ENCODE assay signal across 15 cellular contexts in genomic region chr7:50475340-50475739, GRCh38. TPM values are rescaled to one million over a fixed set of nuclear protein-coding genes. Genes with fewer than 3 reads are reported as not detected.
DNase-seq lines count a peak whose midpoint lies in the region; ATAC-seq and TF ChIP-seq lines count a peak whose summit lies in the region.
"Had no signal": no experiment of that assay in that cellular context is flagged by ENCODE, and none has a peak within 500 bp of the region (broad histone marks: within the 10 kb centered on the region; RNA-seq: fewer than 3 reads in every experiment).

No MANE protein-coding gene starts in this region.

- ATAC-seq in activated CD4-positive, alpha-beta T cell treated with anti-CD3 and anti-CD28 coated beads for 36 hours, result peak; percentile 80
- ATAC-seq in GM21529 (IDR thresholded peaks at IDR 0.05; ENCODE audit: unreplicated experiment) (peak; percentile 79), HG03558 (IDR thresholded peaks at IDR 0.05; ENCODE audit: extremely low read depth, unreplicated experiment) (peak; percentile 44), mucosa of descending colon (peak; percentile 16), HG02642 (IDR thresholded peaks at IDR 0.05; ENCODE audit: poor library complexity, unreplicated experiment) (no peak)

- CTCF ChIA-PET in activated CD4-positive, alpha-beta T cell treated with anti-CD3 and anti-CD28 coated beads for 36 hours (lab: Charles Lee), result interaction anchor here (1.2 kb wide), 1 partner anchor 91 kb away, joined by 3 read pairs; no protein-coding TSS in a partner anchor

- POLR2A ChIA-PET in activated CD4-positive, alpha-beta T cell treated with anti-CD3 and anti-CD28 coated beads for 36 hours (lab: Charles Lee), result no interaction called here

- H3K4me1 Mint-ChIP-seq in activated CD4-positive, alpha-beta T cell treated with anti-CD3 and anti-CD28 coated beads for 36 hours, result peaks cover 4% of the 10 kb centered on the region
- H3K4me1 Mint-ChIP-seq: CD8-positive, alpha-beta memory T cell had no signal

- TF ChIP-seq CTCF in mucosa of descending colon (IDR thresholded peaks at IDR 0.05), result no peak

- intact Hi-C loops in activated CD4-positive, alpha-beta T cell treated with anti-CD3 and anti-CD28 coated beads for 36 hours (cut with DNase I, micrococcal nuclease), result no loop called here
- intact Hi-C loops in mucosa of descending colon (cut with DNase I, micrococcal nuclease), result loop anchor here in 1 of 2 donors (10.0 kb wide), 1 partner anchor 199 kb away; no protein-coding TSS in a partner anchor

- H3K4me3 Mint-ChIP-seq in activated CD4-positive, alpha-beta T cell treated with anti-CD3 and anti-CD28 coated beads for 36 hours, result no peak overlapping the region
- H3K4me3 Mint-ChIP-seq: activated T-helper 1 cell treated with anti-CD3 and anti-CD28 coated beads, Interleukin-12 subunit alpha, Interleukin-12 subunit beta, Interleukin-2, Interleukin-4 antibody, amounts not matched to agents 30 ng/mL and 10 ng/mL and 1 ng/mL, durations not matched to agents 14 hours and 24 hours and 36 hours; CD8-positive, alpha-beta memory T cell; dendritic cell treated with granulocyte-macrophage colony-stimulating factor and Interleukin-4, amounts not matched to agents 40 ng/mL and 50 ng/mL, for 4 days had no signal

- H3K27me3 Mint-ChIP-seq in activated CD4-positive, alpha-beta T cell treated with anti-CD3 and anti-CD28 coated beads for 36 hours, result peaks cover 2% of the 10 kb centered on the region
- H3K27me3 Mint-ChIP-seq: dendritic cell treated with granulocyte-macrophage colony-stimulating factor and Interleukin-4, amounts not matched to agents 40 ng/mL and 50 ng/mL, for 4 days had no signal

- no peak overlapping the region for H3K27ac Mint-ChIP-seq in activated CD4-positive, alpha-beta T cell treated with anti-CD3 and anti-CD28 coated beads for 36 hours
- H3K27ac Mint-ChIP-seq: activated T-helper 1 cell treated with anti-CD3 and anti-CD28 coated beads, Interleukin-12 subunit alpha, Interleukin-12 subunit beta, Interleukin-2, Interleukin-4 antibody, amounts not matched to agents 30 ng/mL and 10 ng/mL and 1 ng/mL, durations not matched to agents 14 hours and 24 hours and 36 hours; dendritic cell treated with granulocyte-macrophage colony-stimulating factor and Interleukin-4, amounts not matched to agents 40 ng/mL and 50 ng/mL, for 4 days had no signal

- no peaks in the 10 kb centered on the region for H3K9me3 Mint-ChIP-seq in activated CD4-positive, alpha-beta T cell treated with anti-CD3 and anti-CD28 coated beads for 36 hours (ENCODE audit: low read depth)
- H3K9me3 Mint-ChIP-seq: activated T-helper 1 cell treated with anti-CD3 and anti-CD28 coated beads, Interleukin-12 subunit alpha, Interleukin-12 subunit beta, Interleukin-2, Interleukin-4 antibody, amounts not matched to agents 30 ng/mL and 10 ng/mL and 1 ng/mL, durations not matched to agents 14 hours and 24 hours and 36 hours; CD8-positive, alpha-beta memory T cell; dendritic cell treated with granulocyte-macrophage colony-stimulating factor and Interleukin-4, amounts not matched to agents 40 ng/mL and 50 ng/mL, for 4 days had no signal

- H3K36me3 ChIP-seq in mucosa of descending colon (ENCODE audit: low read depth), result no peaks in the 10 kb centered on the region
- H3K36me3 ChIP-seq: vagina had no signal

- no peaks in the 10 kb centered on the region for H3K4me1 ChIP-seq in mucosa of descending colon (ENCODE audit: low read depth)
- H3K4me1 ChIP-seq: vagina had no signal

- no peaks in the 10 kb centered on the region for H3K9me3 ChIP-seq in mucosa of descending colon
- H3K9me3 ChIP-seq: vagina had no signal

- no peak overlapping the region for H3K4me3 ChIP-seq in mucosa of descending colon
- H3K4me3 ChIP-seq: skin epidermis, vagina had no signal

- peak; percentile 39 for DNase-seq in activated CD4-positive, alpha-beta T cell treated with anti-CD3 and anti-CD28 coated beads for 36 hours
- no peak for DNase-seq in activated CD4-positive, alpha-beta T cell treated with anti-CD3 and anti-CD28 coated beads, Interleukin-2, amount 50 U/mL, for 4 hours
- no peak for DNase-seq in mucosa of descending colon
- DNase-seq in ecto neural progenitor cell (ENCODE audit: low spot score), result no peak
- no peak for DNase-seq in Ammon's horn (ENCODE audit: low spot score)
- DNase-seq: CD8-positive, alpha-beta memory T cell; NCI-H1694; NCI-H526 had no signal

- H3K36me3 Mint-ChIP-seq in activated CD4-positive, alpha-beta T cell treated with anti-CD3 and anti-CD28 coated beads for 36 hours (ENCODE audit: low read depth), result no peaks in the 10 kb centered on the region
- H3K36me3 Mint-ChIP-seq: CD8-positive, alpha-beta memory T cell had no signal

RNA-seq across cellular contexts. Expression of gene FIGNL1, which starts 25.2 kb away (rescaled TPM):
- 10 to 100 TPM; 46.9 to 49.3 TPM for total RNA-seq in activated CD4-positive, alpha-beta T cell treated with anti-CD3 and anti-CD28 coated beads for 36 hours
- 1 to 10 TPM; 5.4 to 8.5 (median 6.2) TPM for total RNA-seq in mucosa of descending colon

Comparison
In these comparisons a context has a peak if more than half of its experiments do, and no peak if none do; other contexts are left out.
1. RNA of gene FIGNL1, which starts 25.2 kb away (total RNA-seq): 46.9 to 49.3 TPM in activated CD4-positive, alpha-beta T cell treated with anti-CD3 and anti-CD28 coated beads for 36 hours; 5.4 to 8.5 TPM in mucosa of descending colon; every median in the first group is over 4 times any median in the second.